In genomic region chr3:112778298-112779008, GRCh38 we compare ENCODE assay signal across 14 cellular contexts.
DNase-seq lines count a peak whose midpoint lies in the region; ATAC-seq and TF ChIP-seq lines count a peak whose summit lies in the region.
"Had no signal": no experiment of that assay in that cellular context is flagged by ENCODE, and none has a peak within 500 bp of the region (broad histone marks: within the 10 kb centered on the region; RNA-seq: fewer than 3 reads in every experiment).

No MANE protein-coding gene starts in this region.

- DNase-seq in Right ventricle myocardium superior = no peak
- DNase-seq in Right ventricle myocardium inferior (ENCODE audit: missing footprints) = no peak
- peak; percentile 91 for DNase-seq in adipocyte (ENCODE audit: low read depth)
- DNase-seq in foreskin keratinocyte = peak; percentile 84 to 93
- DNase-seq in Karpas-422 = no peak
- DNase-seq: ACHN; activated CD4-positive, alpha-beta T cell treated with anti-CD3 and anti-CD28 coated beads for 48 hours; activated naive CD4-positive, alpha-beta T cell treated with Interleukin-2 at 50 U/mL for 16 hours; endodermal cell; SHP77 had no signal

- H3K27me3 ChIP-seq in adipocyte (replicated peaks; ENCODE audit: control insufficient read depth, insufficient read depth, low read length) (no peaks in the 10 kb centered on the region), foreskin keratinocyte (no peaks in the 10 kb centered on the region), subcutaneous abdominal adipose tissue (ENCODE audit: control insufficient read depth in 5 of 5, insufficient read depth in 4 of 5, low read length in 5 of 5) (no peaks in the 10 kb centered on the region), Karpas-422 (ENCODE audit: low read length) (no peaks in the 10 kb centered on the region)

- H3K36me3 ChIP-seq in adipocyte (ENCODE audit: control insufficient read depth, insufficient read depth, low read length, severe bottlenecking) = no peaks in the 10 kb centered on the region
- no peaks in the 10 kb centered on the region for H3K36me3 ChIP-seq in subcutaneous abdominal adipose tissue (ENCODE audit: control insufficient read depth in 5 of 5, insufficient read depth in 5 of 5, low read length in 5 of 5)
- no peaks in the 10 kb centered on the region for H3K36me3 ChIP-seq in Karpas-422 (ENCODE audit: insufficient read depth, low read length)

- no peak overlapping the region for H2AFZ ChIP-seq in Karpas-422 (ENCODE audit: low read length)

- TF ChIP-seq POLR2A in GM18505 (IDR thresholded peaks at IDR 0.05; ENCODE audit: borderline replicate concordance, extremely low read depth, insufficient read depth, insufficient read length) = no peak

- ATAC-seq in Right ventricle myocardium superior (ENCODE audit: poor library complexity) = peak; percentile 36
- ATAC-seq in Right ventricle myocardium inferior = no peak
- peak; percentile 62 for ATAC-seq in foreskin keratinocyte
- no peak for ATAC-seq in GM18505 (IDR thresholded peaks at IDR 0.05; ENCODE audit: unreplicated experiment)
- ATAC-seq in HG03342 (IDR thresholded peaks at IDR 0.05; ENCODE audit: unreplicated experiment) = no peak

- H3K27ac ChIP-seq in foreskin keratinocyte (peak overlapping the region; percentile 11), subcutaneous abdominal adipose tissue (ENCODE audit: low read depth, low read length) (peak overlapping the region; percentile 58), Karpas-422 (ENCODE audit: low read length) (no peak overlapping the region)
- H3K27ac ChIP-seq: HL-60 had no signal

- H3K9me3 ChIP-seq in adipocyte (ENCODE audit: control insufficient read depth, low read length) = no peaks in the 10 kb centered on the region
- no peaks in the 10 kb centered on the region for H3K9me3 ChIP-seq in subcutaneous abdominal adipose tissue (ENCODE audit: control insufficient read depth in 5 of 5, low read length in 5 of 5)
- H3K9me3 ChIP-seq in Karpas-422 (ENCODE audit: low read length) = no peaks in the 10 kb centered on the region

- no peaks in the 10 kb centered on the region for H3K79me2 ChIP-seq in Karpas-422 (ENCODE audit: low read length)

- intact Hi-C loops in Right ventricle myocardium superior (cut with DNase I) = no loop called here
- intact Hi-C loops in Right ventricle myocardium inferior (cut with DNase I) = no loop called here

- H3K4me1 ChIP-seq in adipocyte (ENCODE audit: control insufficient read depth, insufficient read depth, low read length) (peaks cover 81% of the 10 kb centered on the region), foreskin keratinocyte (peaks cover 49% of the 10 kb centered on the region), subcutaneous abdominal adipose tissue (ENCODE audit: control insufficient read depth in 5 of 5, insufficient read depth in 5 of 5, low read length in 5 of 5) (peaks cover 4 to 63% (median 37%) of the 10 kb centered on the region in 5 donors), Karpas-422 (ENCODE audit: low read length) (peaks cover 26% of the 10 kb centered on the region)

- H3K4me3 ChIP-seq in adipocyte (ENCODE audit: low read length) = peak overlapping the region; percentile 21
- H3K4me3 ChIP-seq in subcutaneous abdominal adipose tissue (ENCODE audit: low read depth in 1 of 5, low read length in 5 of 5) = no peak overlapping the region
- H3K4me3 ChIP-seq in Karpas-422 (ENCODE audit: low read length) = no peak overlapping the region

- no peak overlapping the region for H3K4me2 ChIP-seq in Karpas-422 (ENCODE audit: low read depth, low read length, poor library complexity, severe bottlenecking)

- no peaks in the 10 kb centered on the region for H3K9me2 ChIP-seq in Karpas-422 (replicated peaks; ENCODE audit: insufficient read depth, low read length)

- no peak for TF ChIP-seq CTCF in foreskin keratinocyte (conservative IDR thresholded peaks at IDR 0.05)

- H3K9ac ChIP-seq in adipocyte (ENCODE audit: low read length) (peak overlapping the region; percentile 80), subcutaneous abdominal adipose tissue (ENCODE audit: low read length in 5 of 5) (peak overlapping the region in 1 of 5 donors; percentile 44), Karpas-422 (ENCODE audit: low read length) (no peak overlapping the region)

- H4K20me1 ChIP-seq in Karpas-422 (ENCODE audit: insufficient read depth, low read depth, low read length) = no peaks in the 10 kb centered on the region

Comparison
In these comparisons a context has a peak if more than half of its experiments do, and no peak if none do; other contexts are left out.
1. ATAC-seq: peak in Right ventricle myocardium superior (single experiment) and foreskin keratinocyte (single experiment); none in Right ventricle myocardium inferior (single experiment), GM18505 (single experiment) and HG03342 (single experiment).
2. DNase-seq: peak in adipocyte (single experiment) and foreskin keratinocyte (2 of 2); none in Right ventricle myocardium superior (single experiment), Right ventricle myocardium inferior (single experiment) and Karpas-422 (single experiment).